13 cellular contexts compared by ENCODE assay signal in the genomic region with DNA sequence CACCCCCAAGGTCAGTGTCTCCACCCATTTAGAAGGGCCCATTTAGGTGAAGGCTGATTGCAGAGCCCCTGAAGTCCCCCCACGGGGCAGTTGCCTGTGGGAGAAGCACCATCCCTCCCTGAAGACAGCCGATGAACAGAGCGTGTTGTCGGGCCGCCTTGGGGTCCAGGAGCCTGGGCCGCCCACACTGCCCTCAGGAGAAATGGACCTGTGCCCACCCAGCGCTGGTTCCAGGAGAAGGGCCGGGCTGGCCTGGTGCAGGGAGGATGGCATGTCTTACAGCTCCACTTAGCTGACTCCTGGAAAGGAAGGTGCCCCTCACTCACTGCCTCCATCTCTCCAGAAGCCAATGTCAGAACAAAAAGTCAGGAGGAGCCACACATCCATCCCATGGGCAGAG.
DNase-seq lines count a peak whose midpoint lies in the region; ATAC-seq and TF ChIP-seq lines count a peak whose summit lies in the region.
"Had no signal": no experiment of that assay in that cellular context is flagged by ENCODE, and none has a peak within 500 bp of the region (broad histone marks: within the 10 kb centered on the region; RNA-seq: fewer than 3 reads in every experiment).

No MANE protein-coding gene starts in this region.

- H3K9me3 ChIP-seq in cardiac muscle cell (ENCODE audit: low read depth) (no peaks in the 10 kb centered on the region), lower lobe of right lung (no peaks in the 10 kb centered on the region), spleen (no peaks in the 10 kb centered on the region)
- H3K9me3 ChIP-seq: BLaER1 treated with 17β-estradiol and CSF1 and Interleukin-3, amounts not matched to agents 10 nM and 100 nM had no signal

- no peak for TF ChIP-seq CTCF in cardiac muscle cell (IDR thresholded peaks at IDR 0.05; ENCODE audit: low read depth, low read length)
- no peak for TF ChIP-seq CTCF in foreskin keratinocyte (conservative IDR thresholded peaks at IDR 0.05)
- TF ChIP-seq CTCF in lower lobe of right lung (IDR thresholded peaks at IDR 0.05), result no peak
- no peak for TF ChIP-seq CTCF in spleen (IDR thresholded peaks at IDR 0.05 in 8 of 11, conservative IDR thresholded peaks at IDR 0.05 in 3 of 11)

- intact Hi-C loops in Right ventricle myocardium superior (cut with DNase I), result no loop called here
- intact Hi-C loops in lower lobe of right lung (cut with DNase I), result no loop called here
- intact Hi-C loops in spleen (cut with DNase I; ENCODE audit: low total_unique reads), result no loop called here

- no peak for ATAC-seq in Right ventricle myocardium superior (ENCODE audit: poor library complexity)
- ATAC-seq in foreskin keratinocyte, result peak; percentile 7
- ATAC-seq in lower lobe of right lung, result no peak
- ATAC-seq: GM12878 had no signal

- TF ChIP-seq POLR2A in spleen (IDR thresholded peaks at IDR 0.05), result no peak

- WGBS in spleen, 5 donors, result 89 to 96% (median 91%) methylated on average over 5 to 8 of the region's 8 CpGs

- H3K27me3 ChIP-seq in cardiac muscle cell, result no peaks in the 10 kb centered on the region
- peaks cover 3% of the 10 kb centered on the region for H3K27me3 ChIP-seq in foreskin keratinocyte
- H3K27me3 ChIP-seq in lower lobe of right lung (ENCODE audit: low read depth), result no peaks in the 10 kb centered on the region
- H3K27me3 ChIP-seq in spleen (replicated peaks in 1 of 7), result peaks cover 0 to 23% (median 0%) of the 10 kb centered on the region in 7 donors
- H3K27me3 ChIP-seq: BLaER1 treated with 17β-estradiol and CSF1 and Interleukin-3, amounts not matched to agents 10 nM and 100 nM had no signal

- H3K4me1 ChIP-seq in cardiac muscle cell (ENCODE audit: low read depth) (peaks cover 36% of the 10 kb centered on the region), foreskin keratinocyte (no peaks in the 10 kb centered on the region), lower lobe of right lung (no peaks in the 10 kb centered on the region), spleen (no peaks in the 10 kb centered on the region)

- H3K36me3 ChIP-seq in cardiac muscle cell, result no peaks in the 10 kb centered on the region
- no peaks in the 10 kb centered on the region for H3K36me3 ChIP-seq in lower lobe of right lung
- no peaks in the 10 kb centered on the region for H3K36me3 ChIP-seq in spleen
- H3K36me3 ChIP-seq: BLaER1 treated with 17β-estradiol and CSF1 and Interleukin-3, amounts not matched to agents 10 nM and 100 nM had no signal

- H3K4me3 ChIP-seq in cardiac muscle cell, result no peak overlapping the region
- no peak overlapping the region for H3K4me3 ChIP-seq in lower lobe of right lung
- H3K4me3 ChIP-seq in spleen, result no peak overlapping the region
- H3K4me3 ChIP-seq: BLaER1 treated with 17β-estradiol and CSF1 and Interleukin-3, amounts not matched to agents 10 nM and 100 nM; GM12878 had no signal

- no peak for DNase-seq in cardiac muscle cell (ENCODE audit: low read depth in 1 of 2, low spot score in 1 of 2)
- DNase-seq in Right ventricle myocardium superior, result no peak
- no peak for DNase-seq in foreskin keratinocyte
- peak; percentile 17 for DNase-seq in lower lobe of right lung
- peak; percentile 63 for DNase-seq in spleen
- DNase-seq in SK-N-DZ (ENCODE audit: low spot score), result no peak
- no peak for DNase-seq in stimulated activated CD4-positive, alpha-beta T cell treated with anti-CD3 and anti-CD28 coated beads, Interleukin-4, amount 100 ng/mL, for 24 hours
- DNase-seq: 8988T; CD4-positive, CD25-positive, alpha-beta regulatory T cell; HCEC 1CT; HFFc6 had no signal

- H3K27ac ChIP-seq in cardiac muscle cell (peak overlapping the region; percentile 86), foreskin keratinocyte (no peak overlapping the region), lower lobe of right lung (no peak overlapping the region), spleen (no peak overlapping the region)
- H3K27ac ChIP-seq: BLaER1 treated with 17β-estradiol and CSF1 and Interleukin-3, amounts not matched to agents 10 nM and 100 nM had no signal

Comparison
In these comparisons a context has a peak if more than half of its experiments do, and no peak if none do; other contexts are left out.
1. DNase-seq: peak in lower lobe of right lung (single experiment) and spleen (single experiment); none in cardiac muscle cell (0 of 2), Right ventricle myocardium superior (single experiment), foreskin keratinocyte (0 of 2), SK-N-DZ (single experiment) and stimulated activated CD4-positive, alpha-beta T cell treated with anti-CD3 and anti-CD28 coated beads, Interleukin-4, amount 100 ng/mL, for 24 hours (single experiment).